In the genomic region with DNA sequence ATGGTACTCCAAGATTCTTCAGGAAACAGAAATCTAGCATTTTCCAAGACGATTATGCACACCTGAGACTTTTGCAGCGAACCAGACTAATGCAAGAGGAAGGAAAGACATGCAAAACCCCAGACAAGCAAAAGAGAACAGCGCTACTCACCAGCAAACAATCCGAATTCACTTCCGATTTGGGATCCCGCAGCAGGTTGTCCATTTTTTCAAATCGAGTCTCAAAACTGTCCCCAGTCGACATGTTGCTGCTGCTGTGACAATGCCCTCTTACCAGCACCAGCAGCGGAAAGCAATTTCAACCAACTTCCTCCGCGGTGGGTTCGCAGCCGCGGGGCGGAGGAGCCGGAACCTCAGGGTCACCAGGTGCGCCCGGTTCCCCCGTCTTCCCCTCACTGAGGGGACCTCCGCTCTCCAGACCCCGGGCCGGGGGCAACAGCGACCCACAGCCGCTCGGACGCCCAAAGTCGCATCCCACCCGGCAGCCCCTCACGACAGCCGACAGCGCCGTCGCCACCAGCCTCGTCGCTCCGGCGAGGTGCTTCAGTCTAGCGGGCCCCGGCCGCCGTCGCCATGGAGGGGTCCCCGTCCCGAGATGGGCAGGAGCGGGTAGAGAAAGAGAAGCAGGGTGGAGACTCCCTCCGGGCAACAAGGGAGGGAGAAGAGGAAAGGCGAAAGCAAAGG, we compare ENCODE assay signal across 8 cellular contexts. TPM values are rescaled to one million over a fixed set of nuclear protein-coding genes. Genes with fewer than 3 reads are reported as not detected.
DNase-seq lines count a peak whose midpoint lies in the region; ATAC-seq and TF ChIP-seq lines count a peak whose summit lies in the region.

No MANE protein-coding gene starts in this region.

- H3K79me2 ChIP-seq in OCI-LY1 (ENCODE audit: insufficient read depth, low read length) = peaks cover 49% of the 10 kb centered on the region

- peak overlapping the region; percentile 99 for H3K27ac Mint-ChIP-seq in activated T-cell treated with anti-CD3 and anti-CD28 coated beads, Interleukin-2, amount 50 U/mL, for 72 hours
- peak overlapping the region; percentile 88 to 96 (median 95) for H3K27ac Mint-ChIP-seq in nephron
- peak overlapping the region; percentile 91 to 96 for H3K27ac Mint-ChIP-seq in stimulated activated naive CD8-positive, alpha-beta T cell treated with anti-CD3 and anti-CD28 coated beads, Interleukin-15, amount 100 ng/mL, for 72 hours

- H3K27me3 ChIP-seq in OCI-LY1 (ENCODE audit: insufficient read depth, low read length) = no peaks in the 10 kb centered on the region

- H3K4me1 Mint-ChIP-seq in activated T-cell treated with anti-CD3 and anti-CD28 coated beads, Interleukin-2, amount 50 U/mL, for 72 hours (ENCODE audit: low read depth) = no peaks in the 10 kb centered on the region
- H3K4me1 Mint-ChIP-seq in nephron = peaks cover 22% of the 10 kb centered on the region
- peaks cover 9% of the 10 kb centered on the region for H3K4me1 Mint-ChIP-seq in stimulated activated naive CD8-positive, alpha-beta T cell treated with anti-CD3 and anti-CD28 coated beads, Interleukin-15, amount 100 ng/mL, for 72 hours

- DNase-seq in activated T-cell treated with anti-CD3 and anti-CD28 coated beads, Interleukin-2, amount 50 U/mL, for 72 hours = peak; percentile 71 to 73
- DNase-seq in fibroblast of mammary gland (ENCODE audit: low read depth) = peak; percentile 37
- DNase-seq in stimulated activated naive CD8-positive, alpha-beta T cell treated with anti-CD3 and anti-CD28 coated beads, Interleukin-15, amount 100 ng/mL, for 72 hours = peak; percentile 71 to 74

- TF ChIP-seq CTCF in 22Rv1 (IDR thresholded peaks at IDR 0.05) (0 out of 2 replicates have a peak, but pooled peaks have one; percentile 10), OCI-LY1 (IDR thresholded peaks at IDR 0.05; ENCODE audit: low read length) (no peak), fibroblast of mammary gland (conservative IDR thresholded peaks at IDR 0.05; ENCODE audit: control insufficient read depth, insufficient read depth, low read depth, low read length) (no peak), nephron (IDR thresholded peaks at IDR 0.05; ENCODE audit: unreplicated experiment in 3 of 3) (no peak)

- no peak overlapping the region for H3K4me3 Mint-ChIP-seq in activated T-cell treated with anti-CD3 and anti-CD28 coated beads, Interleukin-2, amount 50 U/mL, for 72 hours
- no peak overlapping the region for H3K4me3 Mint-ChIP-seq in nephron
- peak overlapping the region in 1 of 2 donors; percentile 98 for H3K4me3 Mint-ChIP-seq in stimulated activated naive CD8-positive, alpha-beta T cell treated with anti-CD3 and anti-CD28 coated beads, Interleukin-15, amount 100 ng/mL, for 72 hours

- H2AFZ ChIP-seq in OCI-LY1 (ENCODE audit: low read length) = no peak overlapping the region

- H3K9me3 ChIP-seq in OCI-LY1 (ENCODE audit: low read length) = no peaks in the 10 kb centered on the region

- H3K9me2 ChIP-seq in OCI-LY1 (ENCODE audit: low read depth, low read length) = no peaks in the 10 kb centered on the region

- H3K27ac ChIP-seq in 22Rv1 = peak overlapping the region; percentile 81
- peak overlapping the region; percentile 80 for H3K27ac ChIP-seq in OCI-LY1 (ENCODE audit: low read depth, low read length, poor library complexity, severe bottlenecking)

- ATAC-seq in GM18858 (IDR thresholded peaks at IDR 0.05; ENCODE audit: unreplicated experiment) (peak; percentile 32), HG03066 (IDR thresholded peaks at IDR 0.05; ENCODE audit: low read depth, unreplicated experiment) (peak; percentile 37)
- ATAC-seq in activated T-cell treated with anti-CD3 and anti-CD28 coated beads, Interleukin-2, amount 50 U/mL, for 72 hours (replicated peaks in 1 of 2) = peak; percentile 35
- ATAC-seq in stimulated activated naive CD8-positive, alpha-beta T cell treated with anti-CD3 and anti-CD28 coated beads, Interleukin-15, amount 100 ng/mL, for 72 hours = peak; percentile 59

- no peaks in the 10 kb centered on the region for H3K36me3 ChIP-seq in OCI-LY1 (ENCODE audit: insufficient read depth, low read length)

- H3K4me1 ChIP-seq in OCI-LY1 (ENCODE audit: insufficient read depth, low read length, severe bottlenecking) = peaks cover 46% of the 10 kb centered on the region

- H3K27me3 Mint-ChIP-seq in activated T-cell treated with anti-CD3 and anti-CD28 coated beads, Interleukin-2, amount 50 U/mL, for 72 hours (ENCODE audit: low read depth) = no peaks in the 10 kb centered on the region
- H3K27me3 Mint-ChIP-seq in nephron (ENCODE audit: low read depth) = no peaks in the 10 kb centered on the region
- H3K27me3 Mint-ChIP-seq in stimulated activated naive CD8-positive, alpha-beta T cell treated with anti-CD3 and anti-CD28 coated beads, Interleukin-15, amount 100 ng/mL, for 72 hours = no peaks in the 10 kb centered on the region

- peak overlapping the region; percentile 76 for H3K9ac ChIP-seq in OCI-LY1 (ENCODE audit: low read length)

- H3K4me3 ChIP-seq in OCI-LY1 (ENCODE audit: low read depth, low read length, poor library complexity, severe bottlenecking) (peak overlapping the region; percentile 79), fibroblast of mammary gland (ENCODE audit: control insufficient read depth, low read depth, low read length) (peak overlapping the region; percentile 92)

- 0 out of 2 replicates have a peak, but pooled peaks cover 2% of the 10 kb centered on the region for H4K20me1 ChIP-seq in OCI-LY1 (ENCODE audit: insufficient read depth, low read length)

- H3F3A ChIP-seq in OCI-LY1 (ENCODE audit: insufficient read depth, low read length) = no peaks in the 10 kb centered on the region

- peak overlapping the region; percentile 84 for H3K4me2 ChIP-seq in OCI-LY1 (ENCODE audit: low read length)

- peaks cover 4 to 7% of the 10 kb centered on the region in 2 donors for H3K36me3 Mint-ChIP-seq in activated T-cell treated with anti-CD3 and anti-CD28 coated beads, Interleukin-2, amount 50 U/mL, for 72 hours (ENCODE audit: insufficient read depth in 2 of 2)
- H3K36me3 Mint-ChIP-seq in nephron (ENCODE audit: low read depth) = no peaks in the 10 kb centered on the region

- H3K9me3 Mint-ChIP-seq in activated T-cell treated with anti-CD3 and anti-CD28 coated beads, Interleukin-2, amount 50 U/mL, for 72 hours = no peaks in the 10 kb centered on the region
- no peaks in the 10 kb centered on the region for H3K9me3 Mint-ChIP-seq in nephron
- H3K9me3 Mint-ChIP-seq in stimulated activated naive CD8-positive, alpha-beta T cell treated with anti-CD3 and anti-CD28 coated beads, Interleukin-15, amount 100 ng/mL, for 72 hours = no peaks in the 10 kb centered on the region

RNA-seq across cellular contexts. Expression of gene ROCK1, which starts 0.8 kb away (rescaled TPM):
- total RNA-seq in activated T-cell treated with anti-CD3 and anti-CD28 coated beads, Interleukin-2, amount 50 U/mL, for 72 hours = 10 to 100 TPM; 62.5 to 67.5 TPM

Comparison
In these comparisons a context has a peak if more than half of its experiments do, and no peak if none do; other contexts are left out.
1. Peak in every context shown above with its lines: DNase-seq, ATAC-seq, H3K4me3 ChIP-seq and H3K27ac ChIP-seq.